21 cellular contexts compared by ENCODE assay signal in genomic region chr17:74546586-74546985, GRCh38. TPM values are rescaled to one million over a fixed set of nuclear protein-coding genes. Genes with fewer than 3 reads are reported as not detected.
"Had no signal": no experiment of that assay in that cellular context is flagged by ENCODE, and none has a peak within 500 bp of the region (broad histone marks: within the 10 kb centered on the region; RNA-seq: fewer than 3 reads in every experiment).

No MANE protein-coding gene starts in this region.

- H3K9me3 Mint-ChIP-seq: activated naive CD4-positive, alpha-beta T cell treated with anti-CD3 and anti-CD28 coated beads for 36 hours; activated naive CD8-positive, alpha-beta T cell treated with anti-CD3 and anti-CD28 coated beads, Interleukin-2, amount 50 U/mL, for 24 hours; nephron; T-helper 2 cell treated with Interferon-gamma antibody and Interleukin-4, amounts not matched to agents 5 μg/mL and 100 μg/mL, for 36 hours had no signal

- H3K9me3 ChIP-seq: heart right ventricle, left ventricle myocardium inferior, testis, vagina had no signal

- H3K27ac Mint-ChIP-seq: activated naive CD4-positive, alpha-beta T cell treated with anti-CD3 and anti-CD28 coated beads for 36 hours; nephron; T-helper 2 cell treated with Interferon-gamma antibody and Interleukin-4, amounts not matched to agents 5 μg/mL and 100 μg/mL, for 36 hours had no signal

- H3K27ac ChIP-seq: parathyroid adenoma, testis, vagina, VCaP had no signal

- H3K4me3 ChIP-seq: cardiac muscle cell, left ventricle myocardium inferior, testis, vagina had no signal

- H3K27me3 ChIP-seq: cardiac muscle cell, testis, vagina had no signal

- DNase-seq: activated CD4-positive, alpha-beta T cell treated with anti-CD3 and anti-CD28 coated beads, Interleukin-2, amount 50 U/mL, for 4 hours; activated naive CD4-positive, alpha-beta T cell treated with anti-CD3 and anti-CD28 coated beads for 36 hours; activated T-cell treated with anti-CD3 and anti-CD28 coated beads, Interleukin-2, amount 50 U/mL, for 1 hour; effector CD8-positive, alpha-beta T cell; foreskin fibroblast; heart right ventricle; small intestine; stimulated activated CD4-positive, alpha-beta T cell treated with anti-CD3 and anti-CD28 coated beads, Interleukin-2, amount 100 ng/mL, for 24 hours; stimulated activated naive CD4-positive, alpha-beta T cell had no signal

- ATAC-seq: activated naive CD8-positive, alpha-beta T cell treated with anti-CD3 and anti-CD28 coated beads, Interleukin-2, amount 50 U/mL, for 24 hours had no signal

- H3K36me3 ChIP-seq: cardiac muscle cell, heart right ventricle, left ventricle myocardium inferior, vagina had no signal

- H3K4me3 Mint-ChIP-seq: activated naive CD4-positive, alpha-beta T cell treated with anti-CD3 and anti-CD28 coated beads for 36 hours; activated naive CD8-positive, alpha-beta T cell treated with anti-CD3 and anti-CD28 coated beads, Interleukin-2, amount 50 U/mL, for 24 hours; nephron; T-helper 2 cell treated with Interferon-gamma antibody and Interleukin-4, amounts not matched to agents 5 μg/mL and 100 μg/mL, for 36 hours had no signal

- H3K4me1 Mint-ChIP-seq: nephron had no signal

- H3K4me1 ChIP-seq: heart right ventricle, left ventricle myocardium inferior, parathyroid adenoma, testis, vagina had no signal

RNA-seq across cellular contexts. Expression of gene CD300C, which starts 0.7 kb away (rescaled TPM):
- total RNA-seq: activated naive CD4-positive, alpha-beta T cell treated with anti-CD3 and anti-CD28 coated beads for 36 hours; cerebellum; fibroblast of lung; vagina had no signal

RNA-seq across cellular contexts. Expression of gene CD300LB, which starts 15.3 kb away (rescaled TPM):
- total RNA-seq: activated naive CD4-positive, alpha-beta T cell treated with anti-CD3 and anti-CD28 coated beads for 36 hours; cardiac muscle cell; cerebellum; fibroblast of lung; left ventricle myocardium inferior had no signal

RNA-seq across cellular contexts. Expression of gene CD300H, which starts 20.7 kb away (rescaled TPM):
- total RNA-seq: activated naive CD4-positive, alpha-beta T cell treated with anti-CD3 and anti-CD28 coated beads for 36 hours; cardiac muscle cell; cerebellum; fibroblast of lung; left ventricle myocardium inferior; sciatic nerve; testis; vagina had no signal

RNA-seq across cellular contexts. Expression of gene CD300LD, which starts 45.5 kb away (rescaled TPM):
- total RNA-seq: activated naive CD4-positive, alpha-beta T cell treated with anti-CD3 and anti-CD28 coated beads for 36 hours; cardiac muscle cell; cerebellum; fibroblast of lung; heart right ventricle; left ventricle myocardium inferior; sciatic nerve; testis; vagina had no signal
